Comparison of ENCODE assay signal across 24 cellular contexts in the genomic region with DNA sequence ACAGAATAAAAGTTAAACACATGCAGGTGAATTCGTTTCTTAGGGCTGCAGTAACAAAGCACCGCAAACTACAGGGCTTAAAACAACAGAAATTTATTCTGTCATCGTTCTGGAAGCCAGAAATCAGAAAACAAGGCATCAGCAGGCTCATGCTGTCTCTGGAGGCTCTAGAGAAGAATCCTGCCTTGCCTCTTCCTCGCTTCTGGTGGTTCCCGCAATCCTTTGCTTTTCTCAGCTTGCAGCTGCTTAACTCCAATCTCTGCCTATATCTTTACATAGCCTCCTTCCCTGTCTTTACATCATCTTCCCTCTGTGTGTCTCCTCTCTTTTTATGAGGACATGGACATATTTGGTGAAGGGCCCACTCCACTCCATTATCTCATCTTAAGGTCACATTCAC. TPM values are rescaled to one million over a fixed set of nuclear protein-coding genes. Genes with fewer than 3 reads are reported as not detected.
DNase-seq lines count a peak whose midpoint lies in the region; ATAC-seq and TF ChIP-seq lines count a peak whose summit lies in the region.
"Had no signal": no experiment of that assay in that cellular context is flagged by ENCODE, and none has a peak within 500 bp of the region (broad histone marks: within the 10 kb centered on the region; RNA-seq: fewer than 3 reads in every experiment).

No MANE protein-coding gene starts in this region.

- no peak for TF ChIP-seq CTCF in GM23338 (conservative IDR thresholded peaks at IDR 0.05; ENCODE audit: low read depth in 2 of 2)
- TF ChIP-seq CTCF in H9 (conservative IDR thresholded peaks at IDR 0.05) = no peak
- TF ChIP-seq CTCF in VCaP (conservative IDR thresholded peaks at IDR 0.05) = no peak

- H4K5ac ChIP-seq in H9 (ENCODE audit: insufficient read length, low read depth, low read length) = no peak overlapping the region

- H3K4me1 Mint-ChIP-seq in GM23338 (peaks cover 39% of the 10 kb centered on the region), H9 (peaks cover 25 to 34% of the 10 kb centered on the region in 2 experiments)
- H3K4me1 Mint-ChIP-seq: CD14-positive monocyte; CD4-positive, alpha-beta memory T cell; CD4-positive, CD25-positive, alpha-beta regulatory T cell had no signal

- no peak overlapping the region for H3T11ph ChIP-seq in H9 (ENCODE audit: low read length)

- DNase-seq in GM23338 (ENCODE audit: low spot score) (no peak), H9 (no peak), hypothalamus (lab: John Stamatoyannopoulos, UW) (no peak)
- DNase-seq: 8988T; ACHN; BE2C; C1 segment of cervical spinal cord; CD4-positive, alpha-beta memory T cell; CD4-positive, CD25-positive, alpha-beta regulatory T cell; CD8-positive, alpha-beta memory T cell; COR-L47; DMS 273 treated with DMSO at 0.1 percent for 48 hours; DMS153; DMS53; DMS79; DND-41; EL; GDM1 had no signal

- no peak overlapping the region for H2BK5ac ChIP-seq in H9 (ENCODE audit: insufficient read length, low read length)

- no peak overlapping the region for H2BK15ac ChIP-seq in H9 (ENCODE audit: low read depth, low read length)

- H3K36me3 Mint-ChIP-seq in GM23338 (ENCODE audit: low read depth) (no peaks in the 10 kb centered on the region; the same call in 1 of the 3 replicates), H9 (ENCODE audit: insufficient read depth in 1 of 3, low read depth in 3 of 3) (no peaks in the 10 kb centered on the region)
- H3K36me3 Mint-ChIP-seq: CD14-positive monocyte; CD4-positive, alpha-beta memory T cell; CD4-positive, CD25-positive, alpha-beta regulatory T cell; CD8-positive, alpha-beta memory T cell had no signal

- H3K4me1 ChIP-seq in GM23338 (ENCODE audit: insufficient read depth) (peaks cover 27% of the 10 kb centered on the region), H9 (ENCODE audit: insufficient read depth, low read length) (no peaks in the 10 kb centered on the region)
- H3K4me1 ChIP-seq: BE2C, BLaER1 had no signal

- no peak overlapping the region for H2BK20ac ChIP-seq in H9 (ENCODE audit: low read depth, low read length, poor library complexity, severe bottlenecking)

- H2BK120ac ChIP-seq in H9 (ENCODE audit: low read depth, low read length, poor library complexity, severe bottlenecking) = no peak overlapping the region

- no peak overlapping the region for H3K4me3 ChIP-seq in GM23338
- H3K4me3 ChIP-seq: BLaER1, GM12878 had no signal

- no peaks in the 10 kb centered on the region for H3K79me1 ChIP-seq in H9 (ENCODE audit: insufficient read depth, low read depth, low read length, poor library complexity, severe bottlenecking)

- no peak overlapping the region for H3K14ac ChIP-seq in H9 (ENCODE audit: insufficient read depth, low read length)

- H3K4me3 Mint-ChIP-seq in GM23338 = no peak overlapping the region
- no peak overlapping the region for H3K4me3 Mint-ChIP-seq in H9
- H3K4me3 Mint-ChIP-seq: CD4-positive, alpha-beta memory T cell; CD4-positive, CD25-positive, alpha-beta regulatory T cell; CD8-positive, alpha-beta memory T cell had no signal

- H3K27me3 ChIP-seq in GM23338 (ENCODE audit: insufficient read depth) = no peaks in the 10 kb centered on the region
- H3K27me3 ChIP-seq in H9 (ENCODE audit: insufficient read depth, low read length) = no peaks in the 10 kb centered on the region
- H3K27me3 ChIP-seq: BE2C, BLaER1 had no signal

- peaks cover 3% of the 10 kb centered on the region for H3K27me3 Mint-ChIP-seq in GM23338 (ENCODE audit: insufficient read depth, low read depth, poor library complexity)
- no peaks in the 10 kb centered on the region for H3K27me3 Mint-ChIP-seq in H9 (ENCODE audit: low read depth)

- no peak overlapping the region for H3K4ac ChIP-seq in H9 (ENCODE audit: low read depth, low read length)

- H3K79me2 ChIP-seq in GM23338 (replicated peaks; ENCODE audit: insufficient read depth) (no peaks in the 10 kb centered on the region), H9 (ENCODE audit: insufficient read depth, low read length) (no peaks in the 10 kb centered on the region)

- ATAC-seq in GM23338 (peak; percentile 55), HG03342 (IDR thresholded peaks at IDR 0.05; ENCODE audit: unreplicated experiment) (no peak), HG03520 (IDR thresholded peaks at IDR 0.05; ENCODE audit: unreplicated experiment) (no peak)
- ATAC-seq: GM12878 had no signal

- H3K27ac Mint-ChIP-seq in GM23338 = no peak overlapping the region; the same call in 1 of the 2 replicates
- H3K27ac Mint-ChIP-seq in H9 = peak overlapping the region in 2 of 3 experiments; percentile 36 to 57; a peak in 3 of 7 replicates
- H3K27ac Mint-ChIP-seq: CD14-positive monocyte; CD4-positive, alpha-beta memory T cell; CD4-positive, CD25-positive, alpha-beta regulatory T cell; CD8-positive, alpha-beta memory T cell had no signal

- H3K23me2 ChIP-seq in H9 (ENCODE audit: insufficient read length, low read depth, low read length, poor library complexity, severe bottlenecking) = no peaks in the 10 kb centered on the region

- H3K9me3 Mint-ChIP-seq in GM23338 (no peaks in the 10 kb centered on the region; the same call in none of the 3 replicates), H9 (no peaks in the 10 kb centered on the region)

- H3K9me2 ChIP-seq in GM23338 (ENCODE audit: insufficient read depth) = no peaks in the 10 kb centered on the region

- H3F3A ChIP-seq in GM23338 (replicated peaks; ENCODE audit: low read depth) = no peaks in the 10 kb centered on the region

- no peak overlapping the region for H4K91ac ChIP-seq in H9 (ENCODE audit: insufficient read length, low read depth, low read length)

- no peak overlapping the region for H2AK5ac ChIP-seq in H9 (ENCODE audit: insufficient read length, low read length)

- H4K8ac ChIP-seq in H9 (replicated peaks; ENCODE audit: insufficient read length, low read depth, low read length) = no peak overlapping the region

- H3K18ac ChIP-seq in H9 (ENCODE audit: insufficient read length, low read depth, low read length) = no peak overlapping the region

- no peak overlapping the region for H2AFZ ChIP-seq in GM23338
- no peak overlapping the region for H2AFZ ChIP-seq in H9 (ENCODE audit: low read length)

- H4K20me1 ChIP-seq in GM23338 (replicated peaks; ENCODE audit: insufficient read depth) (no peaks in the 10 kb centered on the region), H9 (ENCODE audit: control insufficient read depth, insufficient read depth, insufficient read length) (no peaks in the 10 kb centered on the region)
- H4K20me1 ChIP-seq: BLaER1 had no signal

- H3K9me3 ChIP-seq in H9 (ENCODE audit: control insufficient read depth, low read depth, low read length) = no peaks in the 10 kb centered on the region
- H3K9me3 ChIP-seq: BE2C, BLaER1 had no signal

- no peak overlapping the region for H3K56ac ChIP-seq in H9 (ENCODE audit: insufficient read length, low read depth, low read length)

- H3K23ac ChIP-seq in H9 (ENCODE audit: insufficient read length, low read depth, low read length) = no peak overlapping the region

- H2BK12ac ChIP-seq in H9 (ENCODE audit: insufficient read length, low read depth, low read length) = no peak overlapping the region

- WGBS in H9 (ENCODE audit: extremely low coverage, insufficient read length, low lambda C conversion rate) = no CpG with 5 or more reads among the region's 5 CpGs

- H3K27ac ChIP-seq in GM23338 (ENCODE audit: low read depth) = no peak overlapping the region
- no peak overlapping the region for H3K27ac ChIP-seq in H9 (ENCODE audit: insufficient read length, low read depth, low read length)
- H3K27ac ChIP-seq in VCaP = peak overlapping the region; percentile 92; the same call in 1 of the 2 replicates
- H3K27ac ChIP-seq: BLaER1 had no signal

- no peaks in the 10 kb centered on the region for H3K36me3 ChIP-seq in GM23338 (ENCODE audit: insufficient read depth)
- H3K36me3 ChIP-seq: BE2C, BLaER1 had no signal

- no peak overlapping the region for H3K9ac ChIP-seq in H9 (ENCODE audit: extremely low read depth, insufficient read length, low read length)
- H3K9ac ChIP-seq: BLaER1 had no signal

- H3K4me2 ChIP-seq in GM23338 = no peak overlapping the region
- no peak overlapping the region for H3K4me2 ChIP-seq in H9 (ENCODE audit: insufficient read depth, insufficient read length, low read length)
- H3K4me2 ChIP-seq: BLaER1 had no signal

TF ChIP-seq in GM23338, 12 proteins besides CTCF, POLR2A, EP300 and RAD21:
- TF ChIP-seq POLR2AphosphoS5 (IDR thresholded peaks at IDR 0.05; ENCODE audit: low read depth) (no peak), ZNF114 (CRISPR knock-in tag; IDR thresholded peaks at IDR 0.05) (no peak), EZH2phosphoT487 (IDR thresholded peaks at IDR 0.05; ENCODE audit: unreplicated experiment) (no peak)

RNA-seq across cellular contexts. Expression of a gene that starts 6.2 kb away (rescaled TPM):
- 26.9 and 29.1 TPM in 2 replicates for total RNA-seq in GM23338 (2014; rRNA removed; shearing (Covaris generic))
- polyA plus RNA-seq in GM23338 (2016; fragmentation: Nextera tagmentation; extraction: Ambion mirVana) = 6.2 and 9.1 TPM in 2 replicates
- 16.3 and 17.3 TPM in 2 replicates for total RNA-seq in H9 (2021)
